ENCODE assay signal across 25 cellular contexts in genomic region chr7:8549043-8549442, GRCh38.
"Had no signal": no experiment of that assay in that cellular context is flagged by ENCODE, and none has a peak within 500 bp of the region (broad histone marks: within the 10 kb centered on the region; RNA-seq: fewer than 3 reads in every experiment).

No MANE protein-coding gene starts in this region.

- H3K27me3 ChIP-seq: colonic mucosa, esophagus muscularis mucosa, esophagus squamous epithelium, foreskin keratinocyte, gastrocnemius medialis, gastroesophageal sphincter, heart left ventricle, heart right ventricle, hepatocyte had no signal

- H3K4me3 ChIP-seq: colonic mucosa, coronary artery, dorsolateral prefrontal cortex, esophagus muscularis mucosa, esophagus squamous epithelium, gastrocnemius medialis, gastroesophageal sphincter, heart left ventricle, heart right ventricle, hepatocyte had no signal

- H3K27ac Mint-ChIP-seq: dendritic cell treated with granulocyte-macrophage colony-stimulating factor and Interleukin-4, amounts not matched to agents 40 ng/mL and 50 ng/mL, for 4 days; endodermal cell had no signal

- H3K4me1 ChIP-seq: colonic mucosa, esophagus muscularis mucosa, esophagus squamous epithelium, foreskin keratinocyte, gastrocnemius medialis, gastroesophageal sphincter, heart left ventricle, heart right ventricle had no signal

- H3K9me3 Mint-ChIP-seq: dendritic cell treated with granulocyte-macrophage colony-stimulating factor and Interleukin-4, amounts not matched to agents 40 ng/mL and 50 ng/mL, for 4 days; endodermal cell had no signal

- H3K27me3 Mint-ChIP-seq: dendritic cell treated with granulocyte-macrophage colony-stimulating factor and Interleukin-4, amounts not matched to agents 40 ng/mL and 50 ng/mL, for 4 days had no signal

- ATAC-seq: esophagus mucosa, foreskin keratinocyte, gastrocnemius medialis, gastroesophageal sphincter, heart left ventricle, heart right ventricle had no signal

- DNase-seq: colonic mucosa; cortex of kidney; dermis blood vessel endothelial cell; dorsolateral prefrontal cortex; effector CD4-positive, alpha-beta T cell; effector CD8-positive, alpha-beta T cell; effector memory CD4-positive, alpha-beta T cell; endodermal cell; erythroblast; esophagus squamous epithelium; foreskin keratinocyte; foreskin melanocyte; gastrocnemius medialis; glutamatergic neuron; head of caudate nucleus; heart left ventricle; heart right ventricle; hippocampal formation had no signal

- H3K4me1 Mint-ChIP-seq: endodermal cell had no signal

- H3K9me3 ChIP-seq: colonic mucosa, esophagus muscularis mucosa, esophagus squamous epithelium, gastrocnemius medialis, gastroesophageal sphincter, heart left ventricle, heart right ventricle had no signal

- H3K4me2 ChIP-seq: hepatocyte had no signal

- H2AFZ ChIP-seq: hepatocyte had no signal

- H3K27ac ChIP-seq: colonic mucosa, coronary artery, dorsolateral prefrontal cortex, epithelial cell of prostate, esophagus muscularis mucosa, esophagus squamous epithelium, foreskin keratinocyte, gastrocnemius medialis, gastroesophageal sphincter, heart left ventricle, heart right ventricle, hepatocyte had no signal

- H3K79me2 ChIP-seq: hepatocyte had no signal

- H3K4me3 Mint-ChIP-seq: dendritic cell treated with granulocyte-macrophage colony-stimulating factor and Interleukin-4, amounts not matched to agents 40 ng/mL and 50 ng/mL, for 4 days; endodermal cell had no signal

- H3K36me3 ChIP-seq: colonic mucosa, esophagus muscularis mucosa, esophagus squamous epithelium, gastrocnemius medialis, gastroesophageal sphincter, heart left ventricle, heart right ventricle had no signal
